In genomic region chr17:42670199-42670924, GRCh38 we compare ENCODE assay signal across 8 cellular contexts. TPM values are rescaled to one million over a fixed set of nuclear protein-coding genes. Genes with fewer than 3 reads are reported as not detected.
A peak's percentile ranks its signal among the peaks of the same experiment; 100 is the strongest.
DNase-seq lines count a peak whose midpoint lies in the region; ATAC-seq and TF ChIP-seq lines count a peak whose summit lies in the region.

No MANE protein-coding gene starts in this region.

- peak; percentile 15 for TF ChIP-seq POLR2A in GM19193 (IDR thresholded peaks at IDR 0.05; ENCODE audit: extremely low read depth, insufficient read depth, insufficient read length)
- TF ChIP-seq POLR2A in gastroesophageal sphincter (IDR thresholded peaks at IDR 0.05): no peak
- TF ChIP-seq POLR2A in suprapubic skin (IDR thresholded peaks at IDR 0.05): no peak

- H3K27me3 ChIP-seq in gastroesophageal sphincter: no peaks in the 10 kb centered on the region
- H3K27me3 ChIP-seq in suprapubic skin: no peaks in the 10 kb centered on the region

- peak overlapping the region in 3 of 4 donors; percentile 33 to 99 (median 98) for H3K27ac ChIP-seq in gastroesophageal sphincter
- no peak overlapping the region for H3K27ac ChIP-seq in suprapubic skin

- peak overlapping the region; percentile 70 for H3K4me3 Mint-ChIP-seq in activated CD8-positive, alpha-beta T cell treated with anti-CD3 and anti-CD28 coated beads for 36 hours

- H3K9me3 Mint-ChIP-seq in activated CD8-positive, alpha-beta T cell treated with anti-CD3 and anti-CD28 coated beads for 36 hours: no peaks in the 10 kb centered on the region

- peaks cover 0 to 76% of the 10 kb centered on the region in 2 donors for H3K36me3 ChIP-seq in gastroesophageal sphincter
- H3K36me3 ChIP-seq in suprapubic skin: peaks cover 62% of the 10 kb centered on the region

- CTCF ChIA-PET in activated CD8-positive, alpha-beta T cell treated with anti-CD3 and anti-CD28 coated beads for 36 hours (lab: Charles Lee): interaction anchor here (1.0 to 4.0 kb wide), 6 partner anchors 9 to 92 kb away, joined by 3 to 18 read pairs (median 8); partner anchors contain the start of gene TUBG2

- peak; percentile 78 for ATAC-seq in activated CD8-positive, alpha-beta T cell treated with anti-CD3 and anti-CD28 coated beads for 36 hours
- no peak for ATAC-seq in gastroesophageal sphincter

- 36 to 82% methylated on average over 11 to 13 of the region's 71 CpGs for WGBS in gastroesophageal sphincter (ENCODE audit: low coverage in 1 of 2), 2 donors
- 65% methylated on average over 48 of the region's 71 CpGs for whole genome bisulfite sequencing in suprapubic skin

- DNase-seq in activated CD8-positive, alpha-beta T cell treated with anti-CD3 and anti-CD28 coated beads for 36 hours: peak; percentile 64
- DNase-seq in stimulated activated CD4-positive, alpha-beta T cell treated with anti-CD3 and anti-CD28 coated beads, Interleukin-4, amount 100 ng/mL, for 4 hours: peak; percentile 41 to 48
- no peak for DNase-seq in suprapubic skin (ENCODE audit: low spot score in 2 of 2)
- no peak for DNase-seq in T1000 (lab: John Stamatoyannopoulos, UW)
- DNase-seq in COLO668 (lab: John Stamatoyannopoulos, UW; ENCODE audit: unreplicated experiment): no peak
- no peak for DNase-seq in NCI-H2107 treated with DMSO at 0.1 percent for 48 hours (lab: John Stamatoyannopoulos, UW; ENCODE audit: unreplicated experiment)

- H3K4me1 ChIP-seq in gastroesophageal sphincter (peaks cover 8 to 93% (median 35%) of the 10 kb centered on the region in 3 donors), suprapubic skin (peaks cover 88% of the 10 kb centered on the region)

- no peaks in the 10 kb centered on the region for H3K9me3 ChIP-seq in gastroesophageal sphincter
- no peaks in the 10 kb centered on the region for H3K9me3 ChIP-seq in suprapubic skin

- no peak overlapping the region for H3K4me3 ChIP-seq in gastroesophageal sphincter
- H3K4me3 ChIP-seq in suprapubic skin: no peak overlapping the region

- POLR2A ChIA-PET in activated CD8-positive, alpha-beta T cell treated with anti-CD3 and anti-CD28 coated beads for 36 hours (lab: Charles Lee): interaction anchor here (0.5 to 1.2 kb wide), 3 partner anchors 9 to 244 kb away, joined by 3 to 4 read pairs (median 3); partner anchors contain the start of genes RETREG3 and TUBG1

- TF ChIP-seq EP300 in gastroesophageal sphincter (IDR thresholded peaks at IDR 0.05): no peak
- TF ChIP-seq EP300 in suprapubic skin (IDR thresholded peaks at IDR 0.05): no peak

- peaks cover 19% of the 10 kb centered on the region for H3K4me1 Mint-ChIP-seq in activated CD8-positive, alpha-beta T cell treated with anti-CD3 and anti-CD28 coated beads for 36 hours (ENCODE audit: low read depth)

- peaks cover 47% of the 10 kb centered on the region for H3K27me3 Mint-ChIP-seq in activated CD8-positive, alpha-beta T cell treated with anti-CD3 and anti-CD28 coated beads for 36 hours

- no peak overlapping the region for H3K27ac Mint-ChIP-seq in activated CD8-positive, alpha-beta T cell treated with anti-CD3 and anti-CD28 coated beads for 36 hours

- TF ChIP-seq CTCF in activated CD8-positive, alpha-beta T cell treated with anti-CD3 and anti-CD28 coated beads for 36 hours (IDR thresholded peaks at IDR 0.05): no peak
- no peak for TF ChIP-seq CTCF in gastroesophageal sphincter (IDR thresholded peaks at IDR 0.05)
- TF ChIP-seq CTCF in suprapubic skin (IDR thresholded peaks at IDR 0.05): no peak

- H3K36me3 Mint-ChIP-seq in activated CD8-positive, alpha-beta T cell treated with anti-CD3 and anti-CD28 coated beads for 36 hours (ENCODE audit: low read depth): peaks cover 7% of the 10 kb centered on the region

- intact Hi-C loops in activated CD8-positive, alpha-beta T cell treated with anti-CD3 and anti-CD28 coated beads for 36 hours (cut with micrococcal nuclease): no loop called here

RNA-seq across cellular contexts. Expression of gene PLEKHH3, which starts 6.4 kb away (rescaled TPM):
- total RNA-seq in activated CD8-positive, alpha-beta T cell treated with anti-CD3 and anti-CD28 coated beads for 36 hours: under 1 TPM; 0.29 to 0.65 TPM
- total RNA-seq in gastroesophageal sphincter (10 to 100 TPM; 13.7 to 40.8 (median 23.4) TPM), suprapubic skin (10 to 100 TPM; 38.7 to 58.4 (median 45.3) TPM)

RNA-seq across cellular contexts. Expression of gene TUBG2, which starts 11.3 kb away (rescaled TPM):
- 1 to 10 TPM; 7.5 TPM for total RNA-seq in activated CD8-positive, alpha-beta T cell treated with anti-CD3 and anti-CD28 coated beads for 36 hours
- total RNA-seq in gastroesophageal sphincter: 10 to 100 TPM; 19.7 to 57.3 (median 33.7) TPM
- 10 to 100 TPM; 10.9 to 32.3 (median 12.7) TPM for total RNA-seq in suprapubic skin

RNA-seq across cellular contexts. Expression of gene CCR10, which starts 11.3 kb away (rescaled TPM):
- not detected for total RNA-seq in activated CD8-positive, alpha-beta T cell treated with anti-CD3 and anti-CD28 coated beads for 36 hours
- total RNA-seq in gastroesophageal sphincter (1 to 10 TPM; 1.0 to 4.6 (median 1.5) TPM), suprapubic skin (1 to 10 TPM in 2 of 4 donors, under 1 TPM in 2; 0.29 to 1.2 (median 0.85) TPM)

RNA-seq across cellular contexts. Expression of gene CNTNAP1, which starts 12.0 kb away (rescaled TPM):
- total RNA-seq in activated CD8-positive, alpha-beta T cell treated with anti-CD3 and anti-CD28 coated beads for 36 hours: under 1 TPM; 0.13 to 0.25 TPM
- total RNA-seq in gastroesophageal sphincter: 10 to 100 TPM in 1 of 4 donors, 1 to 10 TPM in 3; 1.7 to 14.5 (median 9.1) TPM
- 1 to 10 TPM in 3 of 4 donors, under 1 TPM in 1; 0.79 to 3.3 (median 1.2) TPM for total RNA-seq in suprapubic skin

Comparison
In these comparisons a context has a peak if more than half of its experiments do, and no peak if none do; other contexts are left out.
1. DNase-seq: peak in activated CD8-positive, alpha-beta T cell treated with anti-CD3 and anti-CD28 coated beads for 36 hours (single experiment) and stimulated activated CD4-positive, alpha-beta T cell treated with anti-CD3 and anti-CD28 coated beads, Interleukin-4, amount 100 ng/mL, for 4 hours (2 of 2); none in suprapubic skin (0 of 2), T1000 (single experiment), COLO668 (single experiment) and NCI-H2107 treated with DMSO at 0.1 percent for 48 hours (single experiment).
2. RNA of gene PLEKHH3, which starts 6.4 kb away (total RNA-seq): 38.7 to 58.4 TPM in suprapubic skin and 13.7 to 40.8 TPM in gastroesophageal sphincter; 0.29 to 0.65 TPM in activated CD8-positive, alpha-beta T cell treated with anti-CD3 and anti-CD28 coated beads for 36 hours; every median in the first group is over 4 times any median in the second.